ENCODE assay signal across 17 cellular contexts in the genomic region with DNA sequence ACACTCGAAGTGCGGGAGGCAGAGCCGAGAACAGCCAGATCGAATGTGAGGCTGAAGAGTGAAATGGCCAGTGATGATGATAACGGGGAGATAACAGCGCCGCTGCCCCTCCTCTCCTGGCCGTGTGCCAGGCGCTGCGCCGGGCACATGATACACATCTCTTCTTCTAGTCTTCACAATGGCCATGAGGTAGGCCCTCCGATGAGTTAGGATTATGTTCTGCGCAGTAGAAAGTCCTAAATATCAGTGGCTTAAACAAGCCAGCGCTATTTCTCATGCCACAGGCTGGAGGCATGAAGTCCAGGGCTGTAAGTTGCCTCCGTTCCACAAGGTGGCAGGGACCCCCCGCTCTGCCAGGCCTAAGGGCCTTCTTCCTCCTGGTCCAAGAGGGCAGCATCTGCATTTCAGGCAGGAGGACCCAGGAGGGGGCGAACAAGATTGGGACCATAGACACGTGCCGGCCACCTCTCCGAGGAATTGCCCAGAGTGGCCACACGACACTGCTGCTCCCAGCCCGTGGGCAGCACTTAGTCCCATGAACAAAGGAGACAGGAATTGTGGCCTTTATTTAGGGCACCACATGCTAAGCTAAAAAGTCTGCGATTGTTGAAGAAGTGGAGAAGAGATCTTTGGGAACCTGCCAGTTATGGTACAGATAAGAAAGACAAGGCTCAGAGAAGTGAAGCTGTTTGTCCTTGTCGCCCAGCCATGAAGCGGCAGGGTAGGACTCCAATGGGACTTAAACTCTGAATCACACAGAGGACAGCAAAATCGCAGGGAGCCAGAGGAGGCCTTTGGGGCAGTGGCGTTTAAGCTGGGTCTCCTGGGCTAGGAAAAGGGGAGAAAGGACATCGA. TPM values are rescaled to one million over a fixed set of nuclear protein-coding genes. Genes with fewer than 3 reads are reported as not detected.
A peak's percentile ranks its signal among the peaks of the same experiment; 100 is the strongest.
DNase-seq lines count a peak whose midpoint lies in the region; ATAC-seq and TF ChIP-seq lines count a peak whose summit lies in the region.
"Had no signal": no experiment of that assay in that cellular context is flagged by ENCODE, and none has a peak within 500 bp of the region (broad histone marks: within the 10 kb centered on the region; RNA-seq: fewer than 3 reads in every experiment).

No MANE protein-coding gene starts in this region.

- H3K4me1 ChIP-seq in ascending aorta: peaks cover 0 to 3% of the 10 kb centered on the region in 2 donors

- no peak for TF ChIP-seq CTCF in ascending aorta (IDR thresholded peaks at IDR 0.05)

- no peak overlapping the region for H3K4me3 ChIP-seq in ascending aorta
- H3K4me3 ChIP-seq: smooth muscle cell, thyroid gland had no signal

- peak; percentile 16 for DNase-seq in ACHN
- peak; percentile 25 for DNase-seq in ELF-1 (ENCODE audit: low read depth, low spot score)
- DNase-seq in SK-N-DZ (ENCODE audit: low spot score): peak; percentile 78
- DNase-seq in left ventricle myocardium superior: peak; percentile 43
- DNase-seq in T1000 (lab: John Stamatoyannopoulos, UW): no peak
- no peak for DNase-seq in stimulated activated CD4-positive, alpha-beta T cell treated with anti-CD3 and anti-CD28 coated beads, Interleukin-12 subunit alpha, Interleukin-12 subunit beta, amount 100 ng/mL, for 4 hours
- no peak for DNase-seq in ascending aorta (ENCODE audit: low spot score in 2 of 2)
- DNase-seq: HCEC 1CT; kidney glomerular epithelial cell; NCI-H1694; NK-92 treated with Interleukin-12 subunit alpha and Interleukin-12 subunit beta, amount 100 ng/mL, for 24 hours; T-helper 2 cell had no signal

- H3K27me3 ChIP-seq in ascending aorta: no peaks in the 10 kb centered on the region
- H3K27me3 ChIP-seq: gastrocnemius medialis, thyroid gland had no signal

- intact Hi-C loops in left ventricle myocardium superior (cut with micrococcal nuclease): no loop called here
- intact Hi-C loops in ascending aorta (cut with DNase I): no loop called here

- ATAC-seq in left ventricle myocardium superior (no peak), GM18517 (IDR thresholded peaks at IDR 0.05; ENCODE audit: unreplicated experiment) (no peak)
- ATAC-seq: natural killer cell treated with Interleukin-12 subunit alpha and Interleukin-12 subunit beta and Interleukin-15 and Interleukin-18, amount 100 ng/mL, for 72 hours had no signal

- H3K27ac ChIP-seq in ascending aorta: no peak overlapping the region

- in situ Hi-C loops in ACHN (cut with HindIII; ENCODE audit: low pct_ligation_motif_present, low pct_unique_long_range_greater_than_20kb, low sequenced_read_pairs): no loop called here

- no peaks in the 10 kb centered on the region for H3K9me3 ChIP-seq in ascending aorta
- H3K9me3 ChIP-seq: gastrocnemius medialis, thyroid gland had no signal

- no peaks in the 10 kb centered on the region for H3K36me3 ChIP-seq in ascending aorta
- H3K36me3 ChIP-seq: gastrocnemius medialis, thyroid gland had no signal

RNA-seq across cellular contexts. Expression of a gene that starts 10.9 kb away (rescaled TPM):
- 3.1 and 4.6 TPM in 2 replicates for polyA plus RNA-seq in SK-N-DZ (2014; cell fraction: cytosol; rRNA removed)
- polyA plus RNA-seq in SK-N-DZ (2014; cell fraction: nucleus; rRNA removed): 2.0 and 2.1 TPM in 2 replicates
- total RNA-seq in left ventricle myocardium superior (10.4 TPM), ascending aorta (1.3 TPM)

RNA-seq across cellular contexts. Expression of a gene that starts 42.9 kb away (rescaled TPM):
- polyA plus RNA-seq in SK-N-DZ (2014; cell fraction: cytosol; rRNA removed): 171 and 190 TPM in 2 replicates
- polyA plus RNA-seq in SK-N-DZ (2014; cell fraction: nucleus; rRNA removed): 202 and 280 TPM in 2 replicates
- total RNA-seq in left ventricle myocardium superior (193 TPM), ascending aorta (39.8 TPM)

Comparison
In these comparisons a context has a peak if more than half of its experiments do, and no peak if none do; other contexts are left out.
1. DNase-seq: peak in ACHN (single experiment), ELF-1 (single experiment), SK-N-DZ (single experiment) and left ventricle myocardium superior (single experiment); none in T1000 (single experiment), stimulated activated CD4-positive, alpha-beta T cell treated with anti-CD3 and anti-CD28 coated beads, Interleukin-12 subunit alpha, Interleukin-12 subunit beta, amount 100 ng/mL, for 4 hours (single experiment) and ascending aorta (0 of 2).